Comparison of ENCODE assay signal across 1 cellular context in the genomic region with DNA sequence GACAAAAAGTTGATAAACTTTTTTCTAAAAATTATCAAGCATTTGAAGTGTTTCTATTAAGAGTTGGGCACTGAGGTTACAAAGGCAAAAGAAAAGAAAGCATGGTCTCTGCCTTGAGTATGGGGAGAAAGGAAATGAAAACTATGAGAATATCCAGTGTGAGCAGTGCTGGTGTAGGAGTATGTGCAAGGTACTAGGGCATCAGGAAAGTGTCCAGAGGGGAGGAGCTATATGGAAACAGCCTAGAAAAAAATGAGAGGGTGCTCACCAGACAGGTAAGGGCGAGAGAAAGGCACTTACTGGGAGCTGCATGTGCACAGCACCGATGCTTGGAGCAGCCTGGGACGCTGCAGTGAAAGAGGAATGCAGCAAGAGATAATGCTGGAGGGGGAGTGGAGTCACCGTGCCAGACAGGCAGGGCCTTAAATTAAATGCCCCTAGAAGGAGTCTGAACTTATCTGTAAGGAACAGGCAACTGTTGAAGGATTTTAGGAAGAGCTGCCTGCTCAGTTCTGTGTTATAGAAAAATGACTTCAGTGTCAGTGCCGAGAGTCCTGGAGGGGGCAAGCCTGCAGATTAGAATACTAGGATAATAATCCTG.
TF ChIP-seq lines count a peak whose summit lies in the region.

No MANE protein-coding gene starts in this region.

TF ChIP-seq in IMR-90, 13 proteins besides CTCF, POLR2A, EP300 and RAD21:
- no peak for TF ChIP-seq MAZ (IDR thresholded peaks at IDR 0.05; ENCODE audit: borderline replicate concordance, low read depth, low read length)
- no peak for TF ChIP-seq MXI1 (IDR thresholded peaks at IDR 0.05; ENCODE audit: borderline replicate concordance, low read depth, low read length)
- no peak for TF ChIP-seq RCOR1 (IDR thresholded peaks at IDR 0.05; ENCODE audit: insufficient replicate concordance, low read length)
- TF ChIP-seq RFX5 (IDR thresholded peaks at IDR 0.05; ENCODE audit: low read depth, low read length): no peak
